ENCODE assay signal across 8 cellular contexts in the genomic region with DNA sequence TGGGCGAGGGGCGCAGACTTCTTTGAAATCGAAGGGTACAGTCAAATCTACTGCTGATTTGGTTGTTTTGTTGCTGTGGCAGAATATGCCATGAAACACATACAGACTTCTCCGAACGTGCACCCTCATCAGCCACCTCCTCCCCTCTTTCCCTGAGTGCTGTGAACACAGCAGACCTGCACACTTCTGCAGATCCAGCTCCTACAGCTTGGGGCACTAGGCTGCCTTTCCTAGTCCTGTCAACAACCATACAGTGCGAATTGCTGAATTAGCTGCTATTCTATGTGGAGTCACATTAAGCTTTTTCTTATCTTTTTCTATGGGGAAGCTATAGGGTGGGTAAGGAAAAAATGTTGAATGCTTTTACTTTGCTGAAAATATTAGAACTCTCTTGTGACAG. TPM values are rescaled to one million over a fixed set of nuclear protein-coding genes. Genes with fewer than 3 reads are reported as not detected.
DNase-seq lines count a peak whose midpoint lies in the region; ATAC-seq, FAIRE-seq and TF ChIP-seq lines count a peak whose summit lies in the region.

No MANE protein-coding gene starts in this region.

- no peaks in the 10 kb centered on the region for H3K9me3 ChIP-seq in endothelial cell of umbilical vein (replicated peaks; ENCODE audit: control insufficient read depth, insufficient read depth, low read length)
- H3K9me3 ChIP-seq in tibial artery = no peaks in the 10 kb centered on the region
- no peaks in the 10 kb centered on the region for H3K9me3 ChIP-seq in adrenal gland (replicated peaks in 1 of 3)

- no TSS peak for BruUV-seq in endothelial cell of umbilical vein (replicated peaks; lab: Mats Ljungman, UMichigan)

- no peak overlapping the region for H3K27ac Mint-ChIP-seq in neural crest cell (ENCODE audit: unreplicated experiment)

- H4K20me1 ChIP-seq in endothelial cell of umbilical vein (replicated peaks; ENCODE audit: control insufficient read depth, extremely low read depth, insufficient read depth, low read length) = no peaks in the 10 kb centered on the region

- no peaks in the 10 kb centered on the region for H3K9me3 Mint-ChIP-seq in neural crest cell

- H3K4me1 ChIP-seq in endothelial cell of umbilical vein (ENCODE audit: control insufficient read depth, extremely low read depth, insufficient read depth, low read length) = peaks cover 13% of the 10 kb centered on the region
- no peaks in the 10 kb centered on the region for H3K4me1 ChIP-seq in tibial artery
- H3K4me1 ChIP-seq in adrenal gland (replicated peaks in 1 of 2) = no peaks in the 10 kb centered on the region

- H3K4me3 ChIP-seq in endothelial cell of umbilical vein (replicated peaks in 1 of 3; ENCODE audit: insufficient read depth in 1 of 3, low read depth in 1 of 3, low read length in 3 of 3) (no peak overlapping the region), tibial artery (no peak overlapping the region), adrenal gland (no peak overlapping the region)

- H3K4me1 Mint-ChIP-seq in neural crest cell = peaks cover 11% of the 10 kb centered on the region

- H3K27ac ChIP-seq in endothelial cell of umbilical vein (ENCODE audit: insufficient read depth, low read depth, low read length) (no peak overlapping the region), tibial artery (no peak overlapping the region), adrenal gland (no peak overlapping the region)

- POLR2A ChIA-PET in endothelial cell of umbilical vein (lab: Charles Lee) = no interaction called here

- no peaks in the 10 kb centered on the region for H3K27me3 ChIP-seq in endothelial cell of umbilical vein (ENCODE audit: control insufficient read depth in 2 of 2, insufficient read depth in 2 of 2, low read length in 2 of 2)
- no peaks in the 10 kb centered on the region for H3K27me3 ChIP-seq in tibial artery
- H3K27me3 ChIP-seq in adrenal gland = no peaks in the 10 kb centered on the region

- peaks cover 17% of the 10 kb centered on the region for H3K36me3 Mint-ChIP-seq in neural crest cell (ENCODE audit: low read depth)

- no peak overlapping the region for H3K4me2 ChIP-seq in endothelial cell of umbilical vein (ENCODE audit: insufficient read depth, low read length)

- FAIRE-seq in endothelial cell of umbilical vein (lab: Jason Lieb, UNC) = no peak

- no peak overlapping the region for H2AFZ ChIP-seq in endothelial cell of umbilical vein (ENCODE audit: low read depth, low read length)

- no peak for TF ChIP-seq POLR2A in endothelial cell of umbilical vein (IDR thresholded peaks at IDR 0.05; ENCODE audit: low read depth, low read length)
- no peak for TF ChIP-seq POLR2A in adrenal gland (IDR thresholded peaks at IDR 0.05)

- dilution Hi-C loops in endothelial cell of umbilical vein (cut with MboI; ENCODE audit: extremely low pct_ligation_motif_present, low sequenced_read_pairs) = no loop called here

- no peaks in the 10 kb centered on the region for H3K27me3 Mint-ChIP-seq in neural crest cell (ENCODE audit: low read depth)

- no peaks in the 10 kb centered on the region for H3K9me1 ChIP-seq in endothelial cell of umbilical vein (replicated peaks; ENCODE audit: control insufficient read depth, extremely low read depth, insufficient read depth, low read length)

- DNase-seq in EH (ENCODE audit: low read depth) (peak; percentile 23), NCI-H2227 (lab: John Stamatoyannopoulos, UW; ENCODE audit: unreplicated experiment) (peak; percentile 10), endothelial cell of umbilical vein (ENCODE audit: low read depth, low spot score) (no peak), neural crest cell (ENCODE audit: low read depth, low spot score) (no peak), tibial artery (no peak), adrenal gland (no peak), NCI-H1930 (lab: John Stamatoyannopoulos, UW) (no peak)

- WGBS in adrenal gland, 4 donors = 82 to 89% (median 86%) methylated on average over 6 of the region's 6 CpGs

- H3K36me3 ChIP-seq in endothelial cell of umbilical vein (ENCODE audit: control insufficient read depth in 2 of 2, extremely low read depth in 1 of 2, insufficient read depth in 2 of 2, low read length in 2 of 2) = peaks cover 3 to 4% of the 10 kb centered on the region in 2 experiments
- peaks cover 28 to 79% (median 54%) of the 10 kb centered on the region in 3 donors for H3K36me3 ChIP-seq in tibial artery
- peaks cover 0 to 40% of the 10 kb centered on the region in 2 donors for H3K36me3 ChIP-seq in adrenal gland (replicated peaks in 1 of 2)

- ATAC-seq in HG03521 (IDR thresholded peaks at IDR 0.05; ENCODE audit: unreplicated experiment) = no peak

- intact Hi-C loops in endothelial cell of umbilical vein (cut with micrococcal nuclease) (no loop called here), tibial artery (cut with DNase I; ENCODE audit: low total_unique reads) (no loop called here), adrenal gland (cut with DNase I) (no loop called here)

- CTCF ChIA-PET in endothelial cell of umbilical vein (lab: Charles Lee) = interaction anchor here (0.6 to 2.7 kb wide), 5 partner anchors 12 to 141 kb away, joined by 3 to 16 read pairs (median 4); a partner anchor contains a TSS

- no peak overlapping the region for H3K9ac ChIP-seq in endothelial cell of umbilical vein (replicated peaks; ENCODE audit: extremely low read depth, insufficient read depth, low read length)

- no peak overlapping the region for H3K4me3 Mint-ChIP-seq in neural crest cell

- peaks cover under 1% of the 10 kb centered on the region for H3K79me2 ChIP-seq in endothelial cell of umbilical vein (ENCODE audit: control insufficient read depth, insufficient read depth, low read length)

- peak; percentile 19 to 36 for TF ChIP-seq CTCF in endothelial cell of umbilical vein (IDR thresholded peaks at IDR 0.05; ENCODE audit: extremely low read depth in 1 of 2, insufficient read depth in 1 of 2, low read depth in 1 of 2, low read length in 2 of 2)
- peak; percentile 55 for TF ChIP-seq CTCF in neural crest cell (conservative IDR thresholded peaks at IDR 0.05)
- no peak for TF ChIP-seq CTCF in tibial artery (IDR thresholded peaks at IDR 0.05)
- peak in 1 of 6 experiments; percentile 4 for TF ChIP-seq CTCF in adrenal gland (IDR thresholded peaks at IDR 0.05)

TF ChIP-seq in endothelial cell of umbilical vein, 7 proteins besides CTCF, POLR2A, EP300 and RAD21:
- TF ChIP-seq GATA2 (IDR thresholded peaks at IDR 0.05; ENCODE audit: insufficient read depth, insufficient read length, low read depth, low read length) = no peak
- no peak for TF ChIP-seq EZH2 (IDR thresholded peaks at IDR 0.05; ENCODE audit: borderline replicate concordance, low read depth, low read length, severe bottlenecking)
- no peak for TF ChIP-seq MYC (IDR thresholded peaks at IDR 0.05; ENCODE audit: low read depth, low read length)
- TF ChIP-seq, protein P1, sequence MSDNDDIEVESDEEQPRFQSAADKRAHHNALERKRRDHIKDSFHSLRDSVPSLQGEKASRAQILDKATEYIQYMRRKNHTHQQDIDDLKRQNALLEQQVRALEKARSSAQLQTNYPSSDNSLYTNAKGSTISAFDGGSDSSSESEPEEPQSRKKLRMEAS (IDR thresholded peaks at IDR 0.05; ENCODE audit: insufficient read depth, insufficient read length) = no peak
- no peak for TF ChIP-seq POLR2AphosphoS5 (IDR thresholded peaks at IDR 0.05; ENCODE audit: insufficient read depth, low read depth, low read length)
- TF ChIP-seq FOS (IDR thresholded peaks at IDR 0.05; ENCODE audit: borderline replicate concordance, insufficient read depth, low read length) = no peak
- no peak for TF ChIP-seq JUN (IDR thresholded peaks at IDR 0.05; ENCODE audit: borderline replicate concordance, insufficient read depth, insufficient read length, low read depth)
TF ChIP-seq in endothelial cell of umbilical vein: peak in this region for 0.

RNA-seq across cellular contexts. Expression of a gene that starts 57.5 kb away (rescaled TPM):
- total RNA-seq in endothelial cell of umbilical vein (1.2 and 1.3 TPM in 2 replicates), neural crest cell (not detected in 2 replicates), adrenal gland (under 1 TPM in 5 of 8 donors, not detected in 3; 0.11 to 0.97 (median 0.23) TPM)
- polyA plus RNA-seq in endothelial cell of umbilical vein (0.11 and 0.57 TPM in 2 replicates), adrenal gland (1 to 10 TPM in 2 of 3 donors, under 1 TPM in 1; 0.40 to 2.2 (median 1.5) TPM)
- polyA plus RNA-seq in endothelial cell of umbilical vein (2011; cell fraction: cytosol; rRNA removed) = 0.51 and 0.58 TPM in 2 replicates
- polyA plus RNA-seq in endothelial cell of umbilical vein (2011; cell fraction: nucleus; rRNA removed) = 1.1 and 1.7 TPM in 2 replicates
- polyA plus RNA-seq in endothelial cell of umbilical vein (2012) = 0.85 and 2.3 TPM in 2 replicates
- 0.15 and 0.17 TPM in 2 replicates for polyA minus RNA-seq in endothelial cell of umbilical vein
- polyA minus RNA-seq in endothelial cell of umbilical vein (2011; cell fraction: cytosol; rRNA and poly(A)+ RNA removed) = 0.92 TPM
- 0.24 and 0.29 TPM in 2 replicates for polyA minus RNA-seq in endothelial cell of umbilical vein (2011; cell fraction: nucleus; rRNA and poly(A)+ RNA removed)

Comparison
In these comparisons a context has a peak if more than half of its experiments do, and no peak if none do; other contexts are left out.
1. DNase-seq: peak in EH (single experiment) and NCI-H2227 (single experiment); none in endothelial cell of umbilical vein (single experiment), neural crest cell (single experiment), tibial artery (0 of 2), adrenal gland (0 of 7) and NCI-H1930 (0 of 2).
2. CTCF ChIP-seq: peak in endothelial cell of umbilical vein (2 of 2) and neural crest cell (single experiment); none in tibial artery (0 of 2).